ENCODE assay signal across 9 cellular contexts in genomic region chr6:75546401-75546800, GRCh38. TPM values are rescaled to one million over a fixed set of nuclear protein-coding genes. Genes with fewer than 3 reads are reported as not detected.
DNase-seq lines count a peak whose midpoint lies in the region; ATAC-seq, FAIRE-seq and TF ChIP-seq lines count a peak whose summit lies in the region.
"Had no signal": no experiment of that assay in that cellular context is flagged by ENCODE, and none has a peak within 500 bp of the region (broad histone marks: within the 10 kb centered on the region; RNA-seq: fewer than 3 reads in every experiment).

No MANE protein-coding gene starts in this region.

- peaks cover 10% of the 10 kb centered on the region for H3K27me3 Mint-ChIP-seq in HFFc6 (ENCODE audit: insufficient read depth)

- no peak overlapping the region for H3K4me3 Mint-ChIP-seq in HFFc6
- H3K4me3 Mint-ChIP-seq: activated CD8-positive, alpha-beta memory T cell treated with anti-CD3 and anti-CD28 coated beads, Interleukin-2, amount 10 ng/mL, durations not matched to agents 7 days and 5 days had no signal

- no peaks in the 10 kb centered on the region for H3K27me3 ChIP-seq in H7 (ENCODE audit: control insufficient read depth, insufficient read depth, low read length)

- DNase-seq in AML-193 (lab: John Stamatoyannopoulos, UW) (peak; percentile 33 to 48), HFFc6 (peak; percentile 8), left kidney (ENCODE audit: low read depth, low spot score) (peak; percentile 18), H7 (no peak), NCI-H128 (lab: John Stamatoyannopoulos, UW; ENCODE audit: unreplicated experiment) (no peak), GDM1 (lab: John Stamatoyannopoulos, UW) (no peak)
- DNase-seq: activated CD8-positive, alpha-beta memory T cell treated with anti-CD3 and anti-CD28 coated beads, Interleukin-2, amount 10 ng/mL, durations not matched to agents 7 days and 5 days had no signal

- H3K9me3 Mint-ChIP-seq in HFFc6: no peaks in the 10 kb centered on the region

- no peak overlapping the region for H3K4me3 ChIP-seq in H7 (ENCODE audit: insufficient read depth, low read depth, low read length)

- no peaks in the 10 kb centered on the region for H3K36me3 ChIP-seq in H7 (replicated peaks; ENCODE audit: control insufficient read depth, insufficient read depth, low read length)

- H3K36me3 Mint-ChIP-seq in HFFc6 (ENCODE audit: low read depth): no peaks in the 10 kb centered on the region
- H3K36me3 Mint-ChIP-seq: activated CD8-positive, alpha-beta memory T cell treated with anti-CD3 and anti-CD28 coated beads, Interleukin-2, amount 10 ng/mL, durations not matched to agents 7 days and 5 days had no signal

- ATAC-seq in GM21717 (IDR thresholded peaks at IDR 0.05; ENCODE audit: unreplicated experiment): no peak
- ATAC-seq: activated CD8-positive, alpha-beta memory T cell treated with anti-CD3 and anti-CD28 coated beads, Interleukin-2, amount 10 ng/mL, durations not matched to agents 7 days and 5 days had no signal

- peak; percentile 32 for FAIRE-seq in TTC549 (lab: Jason Lieb, UNC)

- no peak overlapping the region for H3K27ac Mint-ChIP-seq in HFFc6
- H3K27ac Mint-ChIP-seq: activated CD8-positive, alpha-beta memory T cell treated with anti-CD3 and anti-CD28 coated beads, Interleukin-2, amount 10 ng/mL, durations not matched to agents 7 days and 5 days had no signal

- peak; percentile 64 for TF ChIP-seq CTCF in HFFc6 (IDR thresholded peaks at IDR 0.05)

- H3K4me1 Mint-ChIP-seq in HFFc6 (ENCODE audit: low read depth): peaks cover 6% of the 10 kb centered on the region; the same call in 1 of the 2 replicates

RNA-seq across cellular contexts. Expression of gene FILIP1, which starts 52.8 kb away (rescaled TPM):
- total RNA-seq in HFFc6 (2021; fragmentation: NEBNext Ultra II Directional; extraction: Animal tissue kit (Norgen Biotek cat#: 25700)): under 1 TPM; 0.09 to 0.24 (median 0.12) TPM
- total RNA-seq in H7 (2014; rRNA removed; shearing (Covaris generic)): 1.4 and 1.6 TPM in 2 replicates
- total RNA-seq: activated CD8-positive, alpha-beta memory T cell treated with anti-CD3 and anti-CD28 coated beads, Interleukin-2, amount 10 ng/mL, durations not matched to agents 7 days and 5 days had no signal

RNA-seq across cellular contexts. Expression of gene SENP6, which starts 55.3 kb away (rescaled TPM):
- 10 to 100 TPM; 52.0 to 63.1 (median 57.4) TPM for total RNA-seq in HFFc6 (2021; fragmentation: NEBNext Ultra II Directional; extraction: Animal tissue kit (Norgen Biotek cat#: 25700))
- total RNA-seq in H7 (2014; rRNA removed; shearing (Covaris generic)): 39.9 and 67.8 TPM in 2 replicates

Comparison
In these comparisons a context has a peak if more than half of its experiments do, and no peak if none do; other contexts are left out.
1. DNase-seq: peak in AML-193 (2 of 2), HFFc6 (single experiment) and left kidney (single experiment); none in H7 (single experiment), NCI-H128 (single experiment) and GDM1 (single experiment).